In genomic region chr5:122126711-122127385, GRCh38 we compare ENCODE assay signal across 1 cellular context.
TF ChIP-seq lines count a peak whose summit lies in the region.

No MANE protein-coding gene starts in this region.

TF ChIP-seq in K562, 482 proteins besides CTCF, POLR2A, EP300 and RAD21 (continued from another document):
- TF ChIP-seq PHB2 (IDR thresholded peaks at IDR 0.05; ENCODE audit: low read depth) = 0 out of 2 replicates have a peak, but pooled peaks have one; percentile 1
- no peak for TF ChIP-seq MYC (IDR thresholded peaks at IDR 0.05; ENCODE audit: low read depth, low read length)
- TF ChIP-seq MYC (CRISPR knock-in tag; IDR thresholded peaks at IDR 0.05; ENCODE audit: borderline replicate concordance, low read depth) = no peak
- TF ChIP-seq ZNF354B (CRISPR knock-in tag; IDR thresholded peaks at IDR 0.05) = no peak
- no peak for TF ChIP-seq MXI1 (IDR thresholded peaks at IDR 0.05; ENCODE audit: low read depth, low read length)
- 0 out of 2 replicates have a peak, but pooled peaks have one; percentile 14 for TF ChIP-seq SMAD4 (CRISPR knock-in tag; conservative IDR thresholded peaks at IDR 0.05)
- no peak for TF ChIP-seq CLOCK (CRISPR knock-in tag; IDR thresholded peaks at IDR 0.05; ENCODE audit: borderline replicate concordance)
- TF ChIP-seq CEBPZ (IDR thresholded peaks at IDR 0.05; ENCODE audit: borderline replicate concordance, low read depth, low read length) = no peak
- peak; percentile 53 for TF ChIP-seq ZFX (CRISPR knock-in tag; IDR thresholded peaks at IDR 0.05)
- TF ChIP-seq MAX (CRISPR knock-in tag; IDR thresholded peaks at IDR 0.05) = no peak
- TF ChIP-seq SPI1 (IDR thresholded peaks at IDR 0.05; ENCODE audit: borderline replicate concordance, low read depth, low read length) = 0 out of 2 replicates have a peak, but pooled peaks have one; percentile 14
- TF ChIP-seq ZNF184 (CRISPR knock-in tag; IDR thresholded peaks at IDR 0.05) = no peak
- no peak for TF ChIP-seq ZNF133 (CRISPR knock-in tag; IDR thresholded peaks at IDR 0.05)
- TF ChIP-seq SUPT5H (IDR thresholded peaks at IDR 0.05) = no peak
- TF ChIP-seq ZNF586 (CRISPR knock-in tag; conservative IDR thresholded peaks at IDR 0.05) = no peak
- TF ChIP-seq ZBTB33 (CRISPR knock-in tag; IDR thresholded peaks at IDR 0.05) = no peak
- TF ChIP-seq ATF2 (CRISPR knock-in tag; IDR thresholded peaks at IDR 0.05) = no peak
- no peak for TF ChIP-seq PRMT5 (CRISPR knock-in tag; IDR thresholded peaks at IDR 0.05)
- TF ChIP-seq SMC3 (conservative IDR thresholded peaks at IDR 0.05; ENCODE audit: insufficient read depth, low read depth, low read length) = no peak
- TF ChIP-seq ZNF778 (CRISPR knock-in tag; IDR thresholded peaks at IDR 0.05) = no peak
- peak; percentile 15; the same call in 1 of the 2 replicates for TF ChIP-seq SMARCC2 (IDR thresholded peaks at IDR 0.05; ENCODE audit: low read depth)
- TF ChIP-seq SIN3A (IDR thresholded peaks at IDR 0.05; ENCODE audit: borderline replicate concordance in 2 of 2, control insufficient read depth in 1 of 2, low read depth in 2 of 2, low read length in 2 of 2) = no peak
- no peak for TF ChIP-seq REST (CRISPR knock-in tag; IDR thresholded peaks at IDR 0.05; ENCODE audit: low read depth)
- no peak for TF ChIP-seq BACH1 (tag; IDR thresholded peaks at IDR 0.05)
- TF ChIP-seq ZNF512 (tag; IDR thresholded peaks at IDR 0.05) = no peak
- no peak for TF ChIP-seq ZNF639 (CRISPR knock-in tag; conservative IDR thresholded peaks at IDR 0.05 in 1 of 2, IDR thresholded peaks at IDR 0.05 in 1 of 2)
- TF ChIP-seq ZNF707 (CRISPR knock-in tag; conservative IDR thresholded peaks at IDR 0.05) = no peak
